In genomic region chr12:95712269-95712668, GRCh38 we compare ENCODE assay signal across 9 cellular contexts.
"Had no signal": no experiment of that assay in that cellular context is flagged by ENCODE, and none has a peak within 500 bp of the region (broad histone marks: within the 10 kb centered on the region; RNA-seq: fewer than 3 reads in every experiment).

No MANE protein-coding gene starts in this region.

- H3K4me2 ChIP-seq: KMS-11 had no signal

- H3K9ac ChIP-seq: GM23248, KMS-11 had no signal

- FAIRE-seq: H1, H54 had no signal

- H3K4me3 ChIP-seq: GM23248 had no signal

- H3K27ac Mint-ChIP-seq: H9 had no signal

- H3K27ac ChIP-seq: GM23248, HL-60, KMS-11 had no signal

- H2AFZ ChIP-seq: GM23248 had no signal

- H3K9me3 Mint-ChIP-seq: H9 had no signal

- H3K4me3 Mint-ChIP-seq: H9 had no signal

- DNase-seq: GM23248, H9, HCEC 1CT, IMR-90, KBM-7 had no signal
